Comparison of ENCODE assay signal across 32 cellular contexts in the genomic region with DNA sequence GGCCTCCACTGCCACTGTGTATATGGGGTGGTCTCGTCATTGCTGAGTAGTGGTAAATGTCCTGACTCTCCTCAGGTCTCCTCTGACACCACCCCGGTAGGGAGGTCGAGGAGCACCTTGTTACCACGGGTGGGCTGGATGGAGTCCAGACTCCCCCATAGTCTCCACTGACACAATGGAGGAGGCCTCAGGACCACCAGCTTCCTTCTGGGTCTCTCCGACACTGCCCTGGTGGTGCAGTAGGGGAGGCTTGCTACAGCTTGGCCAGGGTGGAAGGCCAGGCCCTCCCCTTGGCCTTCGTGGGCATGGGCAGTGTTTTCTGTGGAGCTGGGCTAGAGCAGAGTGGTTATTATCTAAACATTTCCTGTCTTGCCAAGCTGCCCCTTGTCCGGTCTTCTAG.
"Had no signal": no experiment of that assay in that cellular context is flagged by ENCODE, and none has a peak within 500 bp of the region (broad histone marks: within the 10 kb centered on the region; RNA-seq: fewer than 3 reads in every experiment).

No MANE protein-coding gene starts in this region.

- H3K4me3 Mint-ChIP-seq: activated B cell treated with CpG ODN at 0.5 μM for 24 hours; activated CD8-positive, alpha-beta T cell treated with anti-CD3 and anti-CD28 coated beads for 36 hours; activated naive CD4-positive, alpha-beta T cell treated with anti-CD3 and anti-CD28 coated beads for 36 hours; activated naive CD4-positive, alpha-beta T cell treated with anti-CD3 and anti-CD28 coated beads, Interleukin-2, amount 50 U/mL, for 24 hours; activated naive CD8-positive, alpha-beta T cell treated with anti-CD3 and anti-CD28 coated beads for 36 hours; activated naive CD8-positive, alpha-beta T cell treated with anti-CD3 and anti-CD28 coated beads, Interleukin-2, amount 50 U/mL, for 24 hours; activated T-helper 1 cell treated with anti-CD3 and anti-CD28 coated beads, Interleukin-12 subunit alpha, Interleukin-12 subunit beta, Interleukin-2, Interleukin-4 antibody, amounts not matched to agents 30 ng/mL and 10 ng/mL and 1 ng/mL, durations not matched to agents 14 hours and 24 hours and 36 hours; effector memory CD8-positive, alpha-beta T cell; T-helper 17 cell; T-helper 2 cell treated with Interferon-gamma antibody and Interleukin-4, amounts not matched to agents 5 μg/mL and 100 μg/mL, for 36 hours had no signal

- H3K27me3 ChIP-seq: adrenal gland, body of pancreas had no signal

- H3K9me3 ChIP-seq: body of pancreas had no signal

- H3K36me3 ChIP-seq: adrenal gland, WERI-Rb-1 had no signal

- H3K27ac Mint-ChIP-seq: activated B cell treated with CpG ODN at 0.5 μM for 24 hours; activated CD8-positive, alpha-beta T cell treated with anti-CD3 and anti-CD28 coated beads for 36 hours; activated naive CD4-positive, alpha-beta T cell treated with anti-CD3 and anti-CD28 coated beads for 36 hours; activated naive CD4-positive, alpha-beta T cell treated with anti-CD3 and anti-CD28 coated beads, Interleukin-2, amount 50 U/mL, for 24 hours; activated naive CD8-positive, alpha-beta T cell treated with anti-CD3 and anti-CD28 coated beads for 36 hours; activated naive CD8-positive, alpha-beta T cell treated with anti-CD3 and anti-CD28 coated beads, Interleukin-2, amount 50 U/mL, for 24 hours; activated T-helper 1 cell treated with anti-CD3 and anti-CD28 coated beads, Interleukin-12 subunit alpha, Interleukin-12 subunit beta, Interleukin-2, Interleukin-4 antibody, amounts not matched to agents 30 ng/mL and 10 ng/mL and 1 ng/mL, durations not matched to agents 14 hours and 24 hours and 36 hours; activated T-helper 2 cell treated with anti-CD3 and anti-CD28 coated beads, Interferon-gamma antibody, Interleukin-2, Interleukin-4, amounts not matched to agents 10 μg/mL and 5 μg/mL and 100 μg/mL, durations not matched to agents 14 hours and 24 hours and 36 hours; effector memory CD8-positive, alpha-beta T cell; T-helper 17 cell; T-helper 2 cell treated with Interferon-gamma antibody and Interleukin-4, amounts not matched to agents 5 μg/mL and 100 μg/mL, for 36 hours had no signal

- H3K4me1 Mint-ChIP-seq: activated B cell treated with CpG ODN at 0.5 μM for 24 hours; activated naive CD4-positive, alpha-beta T cell treated with anti-CD3 and anti-CD28 coated beads, Interleukin-2, amount 50 U/mL, for 24 hours; activated naive CD8-positive, alpha-beta T cell treated with anti-CD3 and anti-CD28 coated beads for 36 hours; activated naive CD8-positive, alpha-beta T cell treated with anti-CD3 and anti-CD28 coated beads, Interleukin-2, amount 50 U/mL, for 24 hours had no signal

- H3K4me1 ChIP-seq: adrenal gland, body of pancreas had no signal

- H3K27ac ChIP-seq: adrenal gland, body of pancreas, epithelial cell of prostate, WERI-Rb-1 had no signal

- H3K9me3 Mint-ChIP-seq: activated CD8-positive, alpha-beta T cell treated with anti-CD3 and anti-CD28 coated beads for 36 hours; activated T-helper 1 cell treated with anti-CD3 and anti-CD28 coated beads, Interleukin-12 subunit alpha, Interleukin-12 subunit beta, Interleukin-2, Interleukin-4 antibody, amounts not matched to agents 30 ng/mL and 10 ng/mL and 1 ng/mL, durations not matched to agents 14 hours and 24 hours and 36 hours; activated T-helper 2 cell treated with anti-CD3 and anti-CD28 coated beads, Interferon-gamma antibody, Interleukin-2, Interleukin-4, amounts not matched to agents 10 μg/mL and 5 μg/mL and 100 μg/mL, durations not matched to agents 14 hours and 24 hours and 36 hours; effector memory CD8-positive, alpha-beta T cell; T-helper 2 cell treated with Interferon-gamma antibody and Interleukin-4, amounts not matched to agents 5 μg/mL and 100 μg/mL, for 36 hours had no signal

- ATAC-seq: activated CD4-positive, CD25-positive, alpha-beta regulatory T cell treated with anti-CD3 and anti-CD28 coated beads, Interleukin-2, amount 50 U/mL, for 24 hours; activated CD8-positive, alpha-beta T cell treated with anti-CD3 and anti-CD28 coated beads for 36 hours; activated naive CD8-positive, alpha-beta T cell treated with anti-CD3 and anti-CD28 coated beads, Interleukin-2, amount 50 U/mL, for 24 hours; body of pancreas; effector memory CD8-positive, alpha-beta T cell; T-helper 17 cell had no signal

- DNase-seq: activated B cell treated with CpG ODN at 0.5 μM for 24 hours; activated CD4-positive, alpha-beta T cell treated with anti-CD3 and anti-CD28 coated beads for 48 hours; activated CD4-positive, alpha-beta T cell treated with anti-CD3 and anti-CD28 coated beads, Interleukin-2, amount 50 U/mL, for 1 hour; activated CD4-positive, alpha-beta T cell treated with anti-CD3 and anti-CD28 coated beads, Interleukin-2, amount 50 U/mL, for 48 hours; activated CD8-positive, alpha-beta memory T cell treated with anti-CD3 and anti-CD28 coated beads for 24 hours; activated CD8-positive, alpha-beta T cell treated with anti-CD3 and anti-CD28 coated beads for 36 hours; activated effector memory CD4-positive, alpha-beta T cell treated with anti-CD3 and anti-CD28 coated beads, Interleukin-2, amount 50 U/mL, for 16 hours; activated naive CD4-positive, alpha-beta T cell treated with anti-CD3 and anti-CD28 coated beads for 36 hours; activated naive CD8-positive, alpha-beta T cell treated with anti-CD3 and anti-CD28 coated beads for 36 hours; activated naive CD8-positive, alpha-beta T cell treated with anti-CD3 and anti-CD28 coated beads, Interleukin-2, amount 50 U/mL, for 24 hours; activated T-cell treated with anti-CD3 and anti-CD28 coated beads, Interleukin-2, amount 50 U/mL, for 1 hour; activated T-cell treated with anti-CD3 and anti-CD28 coated beads, Interleukin-2, amount 50 U/mL, for 48 hours; adrenal gland; amygdala; aorta; body of pancreas; caudate nucleus; cortex of kidney; dermis blood vessel endothelial cell; effector CD4-positive, alpha-beta T cell; effector memory CD8-positive, alpha-beta T cell; foreskin fibroblast; T-helper 1 cell; T-helper 17 cell; T1000; WERI-Rb-1 had no signal

- H3K4me3 ChIP-seq: adrenal gland, body of pancreas had no signal

- H3K36me3 Mint-ChIP-seq: activated naive CD4-positive, alpha-beta T cell treated with anti-CD3 and anti-CD28 coated beads, Interleukin-2, amount 50 U/mL, for 24 hours; activated naive CD8-positive, alpha-beta T cell treated with anti-CD3 and anti-CD28 coated beads for 36 hours had no signal

- H3K27me3 Mint-ChIP-seq: activated naive CD4-positive, alpha-beta T cell treated with anti-CD3 and anti-CD28 coated beads, Interleukin-2, amount 50 U/mL, for 24 hours; activated naive CD8-positive, alpha-beta T cell treated with anti-CD3 and anti-CD28 coated beads for 36 hours had no signal
